20 cellular contexts compared by ENCODE assay signal in the genomic region with DNA sequence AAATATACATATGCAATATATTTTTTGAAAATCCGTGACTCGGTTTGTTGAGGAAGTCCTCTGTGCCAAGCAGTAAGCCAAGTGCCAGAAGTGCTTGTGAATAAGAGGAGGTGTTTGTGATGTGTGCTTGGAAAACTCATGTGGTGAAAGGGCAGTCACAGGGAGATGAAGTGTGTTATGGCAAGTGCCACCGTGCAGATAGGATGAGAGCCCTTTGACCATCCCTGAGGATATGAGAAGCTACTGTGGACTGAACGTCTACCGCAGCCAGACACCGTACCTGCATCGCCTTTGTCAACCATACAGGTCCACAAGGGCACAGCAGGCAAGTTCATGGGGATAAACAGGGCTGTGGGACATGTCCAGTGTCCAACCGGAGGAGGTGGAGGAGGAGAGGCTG.
"Had no signal": no experiment of that assay in that cellular context is flagged by ENCODE, and none has a peak within 500 bp of the region (broad histone marks: within the 10 kb centered on the region; RNA-seq: fewer than 3 reads in every experiment).

No MANE protein-coding gene starts in this region.

- H3K9me3 Mint-ChIP-seq: dendritic cell treated with granulocyte-macrophage colony-stimulating factor and Interleukin-4, amounts not matched to agents 40 ng/mL and 50 ng/mL, for 4 days; effector memory CD8-positive, alpha-beta T cell; mesothelial cell of epicardium had no signal

- ATAC-seq: effector memory CD8-positive, alpha-beta T cell; gastrocnemius medialis; left colon; left lobe of liver; lower lobe of right lung; mucosa of descending colon had no signal

- H3K9me3 ChIP-seq: esophagus squamous epithelium, gastrocnemius medialis, heart right ventricle, left ventricle myocardium inferior, lower lobe of right lung, mucosa of descending colon had no signal

- H3K4me1 ChIP-seq: esophagus squamous epithelium, gastrocnemius medialis, heart right ventricle, left ventricle myocardium inferior, lower lobe of right lung had no signal

- H3K27me3 ChIP-seq: esophagus squamous epithelium, gastrocnemius medialis had no signal

- H3K4me3 ChIP-seq: esophagus squamous epithelium, gastrocnemius medialis, heart right ventricle, left ventricle myocardium inferior, lower lobe of right lung, mucosa of descending colon had no signal

- H3K36me3 Mint-ChIP-seq: mesothelial cell of epicardium had no signal

- H3K36me3 ChIP-seq: esophagus squamous epithelium, gastrocnemius medialis, heart right ventricle, left ventricle myocardium inferior, lower lobe of right lung had no signal

- H3K4me3 Mint-ChIP-seq: dendritic cell treated with granulocyte-macrophage colony-stimulating factor and Interleukin-4, amounts not matched to agents 40 ng/mL and 50 ng/mL, for 4 days; effector memory CD8-positive, alpha-beta T cell; mesothelial cell of epicardium had no signal

- DNase-seq: cerebellar nuclear complex; cortex of kidney; effector CD8-positive, alpha-beta T cell; effector memory CD8-positive, alpha-beta T cell; esophagus squamous epithelium; foreskin fibroblast; foreskin melanocyte; gastrocnemius medialis; glutamatergic neuron; head of caudate nucleus; heart right ventricle; hippocampal formation; left colon; left ventricle myocardium inferior; lower lobe of right lung; mesenchymal stem cell; mucosa of descending colon had no signal

- H3K27ac ChIP-seq: esophagus squamous epithelium, gastrocnemius medialis, heart right ventricle, left ventricle myocardium inferior, lower lobe of right lung had no signal

- H3K4me1 Mint-ChIP-seq: mesothelial cell of epicardium had no signal

- H3K27ac Mint-ChIP-seq: dendritic cell treated with granulocyte-macrophage colony-stimulating factor and Interleukin-4, amounts not matched to agents 40 ng/mL and 50 ng/mL, for 4 days; effector memory CD8-positive, alpha-beta T cell; mesothelial cell of epicardium had no signal
